In the genomic region with DNA sequence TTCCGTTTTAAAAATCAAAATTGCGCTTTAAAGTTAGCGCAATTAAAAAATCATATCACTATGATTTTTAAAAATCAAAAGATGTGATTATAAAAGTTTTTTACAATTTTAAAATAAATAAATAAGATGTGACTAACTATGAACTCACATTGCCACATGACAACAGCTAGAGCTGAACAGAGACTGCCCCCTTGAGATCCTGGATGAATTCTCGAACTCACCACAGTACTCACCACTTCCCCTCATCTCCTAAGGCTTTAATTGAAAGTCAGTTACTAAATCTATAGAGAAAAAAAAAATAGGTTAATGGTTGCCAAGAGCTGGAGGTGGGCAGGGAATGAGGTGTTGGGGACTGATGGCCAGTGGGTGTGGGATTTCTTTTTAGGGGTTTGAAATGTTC, we compare ENCODE assay signal across 11 cellular contexts.
A peak's percentile ranks its signal among the peaks of the same experiment; 100 is the strongest.
DNase-seq lines count a peak whose midpoint lies in the region; ATAC-seq and TF ChIP-seq lines count a peak whose summit lies in the region.
"Had no signal": no experiment of that assay in that cellular context is flagged by ENCODE, and none has a peak within 500 bp of the region (broad histone marks: within the 10 kb centered on the region; RNA-seq: fewer than 3 reads in every experiment).

No MANE protein-coding gene starts in this region.

- H3K9me3 ChIP-seq in trophoblast cell (ENCODE audit: insufficient read depth, low read depth, low read length) (no peaks in the 10 kb centered on the region), MM.1S (replicated peaks; ENCODE audit: insufficient read depth, low read length) (no peaks in the 10 kb centered on the region)

- H3K18ac ChIP-seq in trophoblast cell (ENCODE audit: low read length), result no peak overlapping the region

- H3K9ac ChIP-seq in trophoblast cell (ENCODE audit: low read length), result no peak overlapping the region
- H3K9ac ChIP-seq in MM.1S (ENCODE audit: low read length), result no peak overlapping the region

- peak overlapping the region; percentile 66 for H3K4ac ChIP-seq in trophoblast cell (ENCODE audit: low read depth, low read length)

- no peak overlapping the region for H2BK12ac ChIP-seq in trophoblast cell (ENCODE audit: low read length)

- H3K36me3 ChIP-seq in trophoblast cell (ENCODE audit: control insufficient read depth in 1 of 2, insufficient read depth in 2 of 2, low read length in 2 of 2) (no peaks in the 10 kb centered on the region), MM.1S (replicated peaks; ENCODE audit: insufficient read depth, low read length) (no peaks in the 10 kb centered on the region)

- H3K14ac ChIP-seq in trophoblast cell (ENCODE audit: low read length), result no peak overlapping the region

- H3K4me1 ChIP-seq in trophoblast cell (ENCODE audit: control insufficient read depth in 1 of 2, insufficient read depth in 2 of 2, low read length in 2 of 2), result peaks cover 6 to 9% of the 10 kb centered on the region in 2 experiments
- no peaks in the 10 kb centered on the region for H3K4me1 ChIP-seq in MM.1S (ENCODE audit: low read length)

- DNase-seq in GM10266 (ENCODE audit: extremely low spot score) (no peak), MV-4-11 (lab: John Stamatoyannopoulos, UW) (peak; percentile 78), choroid plexus epithelial cell (ENCODE audit: low read depth) (peak; percentile 75), trophoblast cell (no peak), MM.1S (no peak)
- DNase-seq in stimulated activated naive CD4-positive, alpha-beta T cell treated with Interleukin-2 at 50 U/mL for 16 hours (lab: John Stamatoyannopoulos, UW), result no peak
- DNase-seq in activated CD4-positive, alpha-beta T cell treated with anti-CD3 and anti-CD28 coated beads, Interleukin-2, amount 50 U/mL, for 48 hours, result no peak
- DNase-seq: activated CD4-positive, alpha-beta T cell treated with anti-CD3 and anti-CD28 coated beads, Interleukin-2, amount 50 U/mL, for 4 hours; H7; NCI-H748 treated with DMSO at 0.1 percent for 48 hours had no signal

- no peak overlapping the region for H3K4me3 ChIP-seq in choroid plexus epithelial cell (ENCODE audit: low read depth, low read length)
- H3K4me3 ChIP-seq in trophoblast cell (ENCODE audit: low read depth, low read length), result no peak overlapping the region
- H3K4me3 ChIP-seq in MM.1S (ENCODE audit: low read length), result no peak overlapping the region

- ATAC-seq in GM21737 (IDR thresholded peaks at IDR 0.05; ENCODE audit: unreplicated experiment), result no peak

- H2BK5ac ChIP-seq in trophoblast cell (ENCODE audit: low read depth, low read length, poor library complexity), result no peak overlapping the region

- H2AK5ac ChIP-seq in trophoblast cell (ENCODE audit: low read length), result no peak overlapping the region

- WGBS in trophoblast cell (ENCODE audit: extremely low coverage, insufficient coverage, insufficient read length), result no CpG with 5 or more reads among the region's 4 CpGs

- no peaks in the 10 kb centered on the region for H3F3A ChIP-seq in MM.1S (ENCODE audit: insufficient read depth, low read length)

- H3K79me2 ChIP-seq in trophoblast cell (ENCODE audit: control insufficient read depth, insufficient read depth, low read length, poor library complexity), result no peaks in the 10 kb centered on the region
- H3K79me2 ChIP-seq in MM.1S (ENCODE audit: low read length), result no peaks in the 10 kb centered on the region

- H3K9me2 ChIP-seq in MM.1S (replicated peaks; ENCODE audit: insufficient read depth, low read length), result no peaks in the 10 kb centered on the region

- H2AFZ ChIP-seq in trophoblast cell (ENCODE audit: insufficient read depth, low read length, poor library complexity) (no peak overlapping the region), MM.1S (ENCODE audit: low read length) (no peak overlapping the region)

- H4K12ac ChIP-seq in trophoblast cell (ENCODE audit: low read depth, low read length), result no peak overlapping the region

- H4K8ac ChIP-seq in trophoblast cell (ENCODE audit: low read depth, low read length), result no peak overlapping the region

- H4K20me1 ChIP-seq in MM.1S (ENCODE audit: insufficient read depth, low read length), result no peaks in the 10 kb centered on the region

- H3K4me2 ChIP-seq in trophoblast cell (ENCODE audit: low read length) (no peak overlapping the region), MM.1S (ENCODE audit: low read depth, low read length) (no peak overlapping the region)

- peaks cover 13% of the 10 kb centered on the region for H3K79me1 ChIP-seq in trophoblast cell (ENCODE audit: low read length)

- H3K23ac ChIP-seq in trophoblast cell (ENCODE audit: low read length), result no peak overlapping the region

- H2BK120ac ChIP-seq in trophoblast cell (ENCODE audit: insufficient read depth, low read length, poor library complexity), result no peak overlapping the region

- H3K27me3 ChIP-seq in trophoblast cell (ENCODE audit: insufficient read depth, low read length) (no peaks in the 10 kb centered on the region), MM.1S (replicated peaks; ENCODE audit: insufficient read depth, low read length) (no peaks in the 10 kb centered on the region)

- H4K91ac ChIP-seq in trophoblast cell (ENCODE audit: low read depth, low read length), result no peak overlapping the region

- peak; percentile 31 for TF ChIP-seq CTCF in GM10266 (IDR thresholded peaks at IDR 0.05; ENCODE audit: control insufficient read depth, insufficient read depth, low read depth, missing control alignments)
- peak; percentile 54 for TF ChIP-seq CTCF in choroid plexus epithelial cell (conservative IDR thresholded peaks at IDR 0.05; ENCODE audit: low read depth, low read length)
- no peak for TF ChIP-seq CTCF in MM.1S (IDR thresholded peaks at IDR 0.05; ENCODE audit: low read length)

- H3K27ac ChIP-seq in trophoblast cell (ENCODE audit: low read depth, low read length), result no peak overlapping the region
- no peak overlapping the region for H3K27ac ChIP-seq in MM.1S (ENCODE audit: low read length)

Comparison
In these comparisons a context has a peak if more than half of its experiments do, and no peak if none do; other contexts are left out.
1. DNase-seq: peak in MV-4-11 (single experiment) and choroid plexus epithelial cell (single experiment); none in GM10266 (single experiment), trophoblast cell (0 of 2), stimulated activated naive CD4-positive, alpha-beta T cell treated with Interleukin-2 at 50 U/mL for 16 hours (single experiment), activated CD4-positive, alpha-beta T cell treated with anti-CD3 and anti-CD28 coated beads, Interleukin-2, amount 50 U/mL, for 48 hours (0 of 2) and MM.1S (single experiment).